In genomic region chr1:30388386-30388785, GRCh38 we compare ENCODE assay signal across 21 cellular contexts.
"Had no signal": no experiment of that assay in that cellular context is flagged by ENCODE, and none has a peak within 500 bp of the region (broad histone marks: within the 10 kb centered on the region; RNA-seq: fewer than 3 reads in every experiment).

No MANE protein-coding gene starts in this region.

- ATAC-seq: effector memory CD8-positive, alpha-beta T cell; gastroesophageal sphincter; left lung; lower lobe of right lung; stimulated activated naive B cell treated with anti-CD40 and anti-IgM and Interleukin-4, amounts not matched to agents 10 μg/mL and 1 μg/mL and 100 μg/mL, for 72 hours; stimulated activated naive CD8-positive, alpha-beta T cell treated with anti-CD3 and anti-CD28 coated beads, Interleukin-15, amount 100 ng/mL, for 72 hours; upper lobe of right lung had no signal

- H3K36me3 ChIP-seq: esophagus squamous epithelium, gastroesophageal sphincter, left lung, lower lobe of right lung, right atrium auricular region, tibial nerve, upper lobe of right lung, vagina had no signal

- H3K4me3 ChIP-seq: esophagus squamous epithelium, gastroesophageal sphincter, left lung, lower lobe of right lung, right atrium auricular region, smooth muscle cell, testis, tibial nerve, upper lobe of right lung, vagina had no signal

- DNase-seq: effector memory CD8-positive, alpha-beta T cell; esophagus squamous epithelium; foreskin fibroblast; glutamatergic neuron; lower lobe of right lung; midbrain; nephron progenitor cell; stimulated activated CD4-positive, alpha-beta T cell treated with anti-CD3 and anti-CD28 coated beads, Interleukin-1b, Interleukin-23, amount 100 ng/mL, for 48 hours; stimulated activated CD4-positive, alpha-beta T cell treated with anti-CD3 and anti-CD28 coated beads, Interleukin-4, amount 100 ng/mL, for 24 hours; stimulated activated naive B cell treated with anti-CD40 and anti-IgM and Interleukin-4, amounts not matched to agents 10 μg/mL and 1 μg/mL and 100 μg/mL, for 72 hours; stimulated activated naive CD8-positive, alpha-beta T cell treated with anti-CD3 and anti-CD28 coated beads, Interleukin-15, amount 100 ng/mL, for 72 hours; testis had no signal

- H3K27ac ChIP-seq: esophagus squamous epithelium, gastroesophageal sphincter, left lung, lower lobe of right lung, right atrium auricular region, testis, tibial nerve, upper lobe of right lung, vagina had no signal

- H3K4me1 ChIP-seq: esophagus squamous epithelium, gastroesophageal sphincter, left lung, lower lobe of right lung, right atrium auricular region, testis, tibial nerve, upper lobe of right lung, vagina had no signal

- H3K4me2 ChIP-seq: smooth muscle cell had no signal

- H3K27me3 ChIP-seq: right atrium auricular region, testis had no signal

- FAIRE-seq: colon, keratinocyte had no signal

- H3K9me3 ChIP-seq: esophagus squamous epithelium, gastroesophageal sphincter, left lung, lower lobe of right lung, right atrium auricular region, testis, tibial nerve, upper lobe of right lung, vagina had no signal
